Comparison of ENCODE assay signal across 12 cellular contexts in the genomic region with DNA sequence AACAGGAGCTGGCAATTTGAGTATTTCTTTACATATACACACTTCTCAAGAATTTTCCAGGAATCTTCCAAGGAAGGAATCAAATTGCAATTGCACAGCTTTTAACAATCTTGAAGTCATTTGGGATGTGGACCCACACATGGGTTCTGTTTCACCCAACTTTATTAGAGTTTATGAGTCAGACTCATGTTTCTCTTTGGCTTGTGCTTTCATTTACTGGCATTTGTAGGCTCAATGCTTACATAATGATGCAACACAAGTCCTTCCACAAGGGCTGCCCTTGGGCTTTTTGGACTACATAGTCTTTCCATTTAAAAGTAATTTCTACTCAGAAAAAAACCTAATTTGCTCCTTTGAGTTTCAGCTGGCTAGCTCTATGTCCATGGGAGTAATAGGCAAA. TPM values are rescaled to one million over a fixed set of nuclear protein-coding genes. Genes with fewer than 3 reads are reported as not detected.
A peak's percentile ranks its signal among the peaks of the same experiment; 100 is the strongest.
DNase-seq lines count a peak whose midpoint lies in the region; ATAC-seq lines count a peak whose summit lies in the region.
"Had no signal": no experiment of that assay in that cellular context is flagged by ENCODE, and none has a peak within 500 bp of the region (broad histone marks: within the 10 kb centered on the region; RNA-seq: fewer than 3 reads in every experiment).

No MANE protein-coding gene starts in this region.

- ATAC-seq in HG02981 (IDR thresholded peaks at IDR 0.05; ENCODE audit: unreplicated experiment): no peak
- no peak for ATAC-seq in GM18519 (IDR thresholded peaks at IDR 0.05; ENCODE audit: low FRiP score, unreplicated experiment)
- no peak for ATAC-seq in GM21717 (IDR thresholded peaks at IDR 0.05; ENCODE audit: unreplicated experiment)
- ATAC-seq: activated CD4-positive, CD25-positive, alpha-beta regulatory T cell treated with anti-CD3 and anti-CD28 coated beads, Interleukin-2, amount 50 U/mL, for 24 hours; activated T-cell treated with anti-CD3 and anti-CD28 coated beads, Interleukin-2, amount 50 U/mL, for 72 hours had no signal

- DNase-seq in A172 (ENCODE audit: low spot score) (peak; percentile 7), HT1080 (ENCODE audit: low read depth) (peak; percentile 39), astrocyte of the hippocampus (ENCODE audit: low read depth, low spot score) (peak; percentile 54), iris pigment epithelial cell (ENCODE audit: low read depth) (peak; percentile 89), Kasumi-1 (lab: John Stamatoyannopoulos, UW) (no peak)
- DNase-seq: activated T-cell treated with anti-CD3 and anti-CD28 coated beads, Interleukin-2, amount 50 U/mL, for 72 hours; naive B cell; NCI-H446 treated with DMSO at 0.1 percent for 48 hours had no signal

RNA-seq across cellular contexts. Expression of gene CDC37L1, which starts 4.6 kb away (rescaled TPM):
- total RNA-seq in A172 (2014; rRNA removed; shearing (Covaris generic)): 21.9 and 27.6 TPM in 2 replicates
- 11.3 and 15.6 TPM in 2 replicates for total RNA-seq in HT1080 (2014; rRNA removed; shearing (Covaris generic))
- polyA plus RNA-seq in HT1080 (2015; cell fraction: cytosol; rRNA removed): 14.6 and 16.7 TPM in 2 replicates
- polyA plus RNA-seq in HT1080 (2015; cell fraction: nucleus; rRNA removed): 9.7 and 11.2 TPM in 2 replicates

RNA-seq across cellular contexts. Expression of gene SPATA6L, which starts 8.5 kb away (rescaled TPM):
- not detected in 2 replicates for total RNA-seq in A172 (2014; rRNA removed; shearing (Covaris generic))
- total RNA-seq in HT1080 (2014; rRNA removed; shearing (Covaris generic)): 0.92 and 1.0 TPM in 2 replicates
- polyA plus RNA-seq in HT1080 (2015; cell fraction: cytosol; rRNA removed): 0.33 TPM in 1 of 2 replicates, not detected in the other
- polyA plus RNA-seq in HT1080 (2015; cell fraction: nucleus; rRNA removed): 0.16 and 0.96 TPM in 2 replicates

RNA-seq across cellular contexts. Expression of gene PLPP6, which starts 12.7 kb away (rescaled TPM):
- total RNA-seq in A172 (2014; rRNA removed; shearing (Covaris generic)): 7.0 and 8.2 TPM in 2 replicates
- 7.6 and 7.7 TPM in 2 replicates for total RNA-seq in HT1080 (2014; rRNA removed; shearing (Covaris generic))
- polyA plus RNA-seq in HT1080 (2015; cell fraction: cytosol; rRNA removed): 9.4 and 11.6 TPM in 2 replicates
- polyA plus RNA-seq in HT1080 (2015; cell fraction: nucleus; rRNA removed): 11.4 TPM in 2 replicates

Comparison
In these comparisons a context has a peak if more than half of its experiments do, and no peak if none do; other contexts are left out.
1. DNase-seq: peak in A172 (single experiment), HT1080 (single experiment), astrocyte of the hippocampus (single experiment) and iris pigment epithelial cell (single experiment); none in Kasumi-1 (0 of 2).